Comparison of ENCODE assay signal across 8 cellular contexts in genomic region chr1:210232524-210233215, GRCh38. TPM values are rescaled to one million over a fixed set of nuclear protein-coding genes. Genes with fewer than 3 reads are reported as not detected.
DNase-seq lines count a peak whose midpoint lies in the region; ATAC-seq and TF ChIP-seq lines count a peak whose summit lies in the region.

TSS of gene SERTAD4 (plus strand) at chr1:210232796. CDS start at chr1:210237961, 5,165 bp downstream.

- DNase-seq in DMS79 (lab: John Stamatoyannopoulos, UW) (peak; percentile 76), NCI-H146 treated with DMSO at 0.1 percent for 48 hours (lab: John Stamatoyannopoulos, UW; ENCODE audit: unreplicated experiment) (peak; percentile 37), amniotic stem cell (lab: John Stamatoyannopoulos, UW) (peak; percentile 20), hepatic stellate cell (ENCODE audit: low spot score) (peak; percentile 59), progenitor cell of endocrine pancreas (ENCODE audit: low spot score, unreplicated experiment) (no peak), NCI-H187 treated with DMSO at 0.1 percent for 48 hours (lab: John Stamatoyannopoulos, UW) (no peak)

- H3K36me3 Mint-ChIP-seq in progenitor cell of endocrine pancreas (ENCODE audit: insufficient read depth), result no peaks in the 10 kb centered on the region

- no peak for TF ChIP-seq CTCF in progenitor cell of endocrine pancreas (IDR thresholded peaks at IDR 0.05; ENCODE audit: unreplicated experiment)

- H3K27ac Mint-ChIP-seq in progenitor cell of endocrine pancreas, result no peak within 1 kb of the TSS

- ATAC-seq in GM19035 (IDR thresholded peaks at IDR 0.05; ENCODE audit: unreplicated experiment) (no peak), HG02973 (IDR thresholded peaks at IDR 0.05; ENCODE audit: unreplicated experiment) (no peak)

- H3K9me3 Mint-ChIP-seq in progenitor cell of endocrine pancreas (ENCODE audit: low read depth), result no peaks in the 10 kb centered on the region

- peaks cover 5% of the 10 kb centered on the region for H3K4me1 Mint-ChIP-seq in progenitor cell of endocrine pancreas (ENCODE audit: low read depth)

- peak within 1 kb of the TSS; percentile 70 for H3K4me3 Mint-ChIP-seq in progenitor cell of endocrine pancreas (ENCODE audit: low read depth)

- peaks cover 59% of the 10 kb centered on the region for H3K27me3 Mint-ChIP-seq in progenitor cell of endocrine pancreas

RNA-seq across cellular contexts. Expression of gene SERTAD4, which starts in this region (rescaled TPM):
- 1.1 and 1.8 TPM in 2 replicates for total RNA-seq in progenitor cell of endocrine pancreas

Comparison
In these comparisons a context has a peak if more than half of its experiments do, and no peak if none do; other contexts are left out.
1. DNase-seq: peak in DMS79 (single experiment), NCI-H146 treated with DMSO at 0.1 percent for 48 hours (single experiment), amniotic stem cell (single experiment) and hepatic stellate cell (single experiment); none in progenitor cell of endocrine pancreas (single experiment) and NCI-H187 treated with DMSO at 0.1 percent for 48 hours (single experiment).